1 cellular context compared by ENCODE assay signal in the genomic region with DNA sequence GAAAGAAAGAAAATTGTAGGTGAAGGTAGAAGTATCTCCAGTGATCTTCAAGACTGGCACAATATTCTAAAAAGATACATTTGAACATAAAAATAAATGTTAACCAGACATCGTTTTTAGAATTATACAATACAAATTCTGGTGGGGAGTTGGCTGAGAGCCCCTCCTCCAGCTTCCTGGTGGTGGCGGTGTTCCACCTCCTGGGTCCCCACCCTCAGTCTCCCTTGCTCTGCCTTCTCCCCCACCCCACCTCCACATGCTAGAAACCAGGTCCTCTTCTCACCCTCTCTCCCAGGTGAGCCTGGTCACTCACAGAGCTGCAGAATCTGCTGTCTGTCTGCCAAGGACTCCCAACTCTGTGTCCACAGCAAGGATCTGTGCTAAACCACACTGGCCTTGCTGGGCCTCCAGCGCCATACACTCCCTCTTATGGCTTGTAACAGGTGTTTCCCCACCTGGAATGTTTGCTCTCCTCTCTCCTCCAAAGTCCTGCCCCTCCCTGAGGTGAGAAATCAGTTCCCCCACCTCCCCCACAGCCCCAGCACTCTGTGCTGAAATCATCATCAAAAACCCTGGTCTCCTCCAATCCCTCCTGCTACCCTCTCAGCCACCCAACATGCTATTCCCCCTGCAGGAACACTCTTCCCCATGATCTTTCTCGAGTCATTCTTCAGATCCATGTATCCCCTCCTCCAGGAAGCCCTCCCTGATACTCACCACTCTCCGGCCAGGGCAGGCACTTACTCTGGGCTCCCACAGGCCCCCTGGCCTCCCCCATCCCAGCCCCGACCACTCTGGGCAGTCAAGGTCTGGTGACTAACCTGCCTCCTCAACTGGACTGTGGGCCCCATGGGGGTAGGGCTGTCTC.
TF ChIP-seq lines count a peak whose summit lies in the region.

No MANE protein-coding gene starts in this region.

TF ChIP-seq in K562, 482 proteins besides CTCF, POLR2A, EP300 and RAD21:
- TF ChIP-seq, protein P1, sequence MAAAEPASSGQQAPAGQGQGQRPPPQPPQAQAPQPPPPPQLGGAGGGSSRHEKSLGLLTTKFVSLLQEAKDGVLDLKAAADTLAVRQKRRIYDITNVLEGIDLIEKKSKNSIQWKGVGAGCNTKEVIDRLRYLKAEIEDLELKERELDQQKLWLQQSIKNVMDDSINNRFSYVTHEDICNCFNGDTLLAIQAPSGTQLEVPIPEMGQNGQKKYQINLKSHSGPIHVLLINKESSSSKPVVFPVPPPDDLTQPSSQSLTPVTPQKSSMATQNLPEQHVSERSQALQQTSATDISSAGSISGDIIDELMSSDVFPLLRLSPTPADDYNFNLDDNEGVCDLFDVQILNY (CRISPR knock-in tag; IDR thresholded peaks at IDR 0.05), result no peak
- TF ChIP-seq ZFP36 (IDR thresholded peaks at IDR 0.05; ENCODE audit: low read depth, low read length, partially characterized antibody) (peak; percentile 81), MIER1 (IDR thresholded peaks at IDR 0.05; ENCODE audit: low read depth) (no peak)
